ENCODE assay signal across 11 cellular contexts in the genomic region with DNA sequence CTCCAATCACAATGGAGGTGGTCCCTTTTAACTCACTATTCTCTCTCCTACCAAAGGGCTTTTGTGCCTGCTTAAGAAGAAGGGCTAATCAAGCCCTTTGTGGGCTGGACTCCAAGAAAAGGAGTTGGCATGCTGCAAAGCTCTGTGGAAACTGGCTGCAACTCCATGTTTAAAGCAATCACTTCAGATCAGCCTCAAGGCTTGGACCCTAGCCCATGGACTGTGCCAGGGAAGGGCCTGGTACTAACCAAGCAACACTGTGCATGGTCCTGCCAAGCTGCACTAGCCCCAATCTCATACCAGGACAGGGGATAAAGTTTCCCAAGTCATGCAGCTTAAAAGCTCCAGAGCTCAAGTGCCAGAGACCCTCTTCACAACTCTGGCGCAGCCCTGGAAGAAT.
DNase-seq lines count a peak whose midpoint lies in the region; ATAC-seq and TF ChIP-seq lines count a peak whose summit lies in the region.
"Had no signal": no experiment of that assay in that cellular context is flagged by ENCODE, and none has a peak within 500 bp of the region (broad histone marks: within the 10 kb centered on the region; RNA-seq: fewer than 3 reads in every experiment).

No MANE protein-coding gene starts in this region.

- H3K36me3 ChIP-seq in SK-N-SH (replicated peaks in 1 of 2; ENCODE audit: control insufficient read depth in 1 of 2, insufficient read depth in 2 of 2, low read length in 1 of 2) (no peaks in the 10 kb centered on the region), thyroid gland (peaks cover 0 to 4% of the 10 kb centered on the region in 2 donors)

- TF ChIP-seq POLR2A in thyroid gland (IDR thresholded peaks at IDR 0.05): no peak

- H4K20me1 ChIP-seq in SK-N-SH (ENCODE audit: insufficient read depth): no peaks in the 10 kb centered on the region

- peak; percentile 35; the same call in 1 of the 3 replicates for ATAC-seq in SK-N-SH treated with all-trans-retinoic acid at 6 μM for 48 hours

- H3K27ac ChIP-seq in SK-N-SH (ENCODE audit: low read depth in 2 of 2, low read length in 1 of 2) (peak overlapping the region in 1 of 2 experiments; percentile 60; a peak in 2 of 4 replicates), thyroid gland (peak overlapping the region; percentile 1 to 55 (median 11))
- H3K27ac ChIP-seq: testis had no signal

- H3K4me3 Mint-ChIP-seq in type B pancreatic cell: no peak overlapping the region

- POLR2A ChIA-PET in SK-N-SH (lab: Yijun Ruan, JAX): no interaction called here

- H3K4me1 ChIP-seq in SK-N-SH (ENCODE audit: control insufficient read depth in 1 of 2, insufficient read depth in 2 of 2, low read depth in 1 of 2, low read length in 1 of 2) (peaks cover 0 to 13% of the 10 kb centered on the region in 2 experiments; a peak in 2 of 4 replicates), thyroid gland (peaks cover 14 to 22% of the 10 kb centered on the region in 2 donors)
- H3K4me1 ChIP-seq: testis had no signal

- CTCF ChIA-PET in SK-N-SH (lab: Yijun Ruan, JAX): interaction anchor here (0.6 to 2.2 kb wide), 5 partner anchors 85 to 295 kb away, joined by 3 to 7 read pairs (median 3); no protein-coding TSS in a partner anchor

- TF ChIP-seq CTCF in SK-N-SH (IDR thresholded peaks at IDR 0.05) (no peak), thyroid gland (IDR thresholded peaks at IDR 0.05) (no peak), type B pancreatic cell (conservative IDR thresholded peaks at IDR 0.05) (no peak)

- H3K9me2 ChIP-seq in SK-N-SH: no peaks in the 10 kb centered on the region

- H3K27ac Mint-ChIP-seq in type B pancreatic cell: no peak overlapping the region

- 88% methylated on average over 1 of the region's 1 CpG for whole genome bisulfite sequencing in SK-N-SH (ENCODE audit: low lambda C conversion rate)
- 20 to 40% methylated on average over 1 of the region's 1 CpG for WGBS in thyroid gland, 2 donors

- no peak for TF ChIP-seq RAD21 in SK-N-SH (IDR thresholded peaks at IDR 0.05; ENCODE audit: low read length)

- no peak overlapping the region for H3K9ac ChIP-seq in SK-N-SH

- DNase-seq in SK-N-SH: no peak
- peak; percentile 79 for DNase-seq in cerebellum (ENCODE audit: low spot score)
- peak; percentile 87 for DNase-seq in medulla oblongata (ENCODE audit: extremely low spot score)
- DNase-seq in thyroid gland: peak; percentile 92 to 94
- no peak for DNase-seq in CD1c-positive myeloid dendritic cell (ENCODE audit: extremely low spot score)
- no peak for DNase-seq in type B pancreatic cell (ENCODE audit: extremely low spot score, unreplicated experiment)
- no peak for DNase-seq in NCI-H146 (lab: John Stamatoyannopoulos, UW)
- DNase-seq: IMR-90; stimulated activated CD4-positive, alpha-beta T cell treated with anti-CD3 and anti-CD28 coated beads, Interleukin-1b, Interleukin-23, amount 100 ng/mL, for 48 hours; testis had no signal

- H3K4me1 Mint-ChIP-seq in type B pancreatic cell (ENCODE audit: unreplicated experiment): no peaks in the 10 kb centered on the region

- H3K27me3 ChIP-seq in SK-N-SH (ENCODE audit: insufficient read depth): no peaks in the 10 kb centered on the region
- H3K27me3 ChIP-seq in thyroid gland: no peaks in the 10 kb centered on the region
- H3K27me3 ChIP-seq: testis had no signal

- intact Hi-C loops in thyroid gland (cut with DNase I): no loop called here

- no peak overlapping the region for H2AFZ ChIP-seq in SK-N-SH (ENCODE audit: low read depth)

- no peaks in the 10 kb centered on the region for H3K9me3 Mint-ChIP-seq in type B pancreatic cell

- H3K4me3 ChIP-seq in SK-N-SH (ENCODE audit: low read depth in 2 of 2, low read length in 1 of 2) (no peak overlapping the region), thyroid gland (replicated peaks in 1 of 3) (no peak overlapping the region)
- H3K4me3 ChIP-seq: testis had no signal

- H3K79me2 ChIP-seq in SK-N-SH (ENCODE audit: insufficient read depth): no peaks in the 10 kb centered on the region

- no peaks in the 10 kb centered on the region for H3F3A ChIP-seq in SK-N-SH (replicated peaks; ENCODE audit: insufficient read depth)

- no peak overlapping the region for H3K4me2 ChIP-seq in SK-N-SH

- no peaks in the 10 kb centered on the region for H3K27me3 Mint-ChIP-seq in type B pancreatic cell

- H3K9me3 ChIP-seq in SK-N-SH (no peaks in the 10 kb centered on the region), thyroid gland (no peaks in the 10 kb centered on the region)
- H3K9me3 ChIP-seq: testis had no signal

- no peaks in the 10 kb centered on the region for H3K36me3 Mint-ChIP-seq in type B pancreatic cell

- TF ChIP-seq EP300 in SK-N-SH (IDR thresholded peaks at IDR 0.05; ENCODE audit: borderline replicate concordance in 1 of 2, low read depth in 1 of 2, low read length in 1 of 2): peak in 1 of 2 experiments; percentile 15; a peak in 1 of 4 replicates

TF ChIP-seq in SK-N-SH treated with all-trans-retinoic acid at 6 μM for 48 hours, 23 proteins besides CTCF, POLR2A, EP300 and RAD21 (continues in another document):
- TF ChIP-seq, protein P1, sequence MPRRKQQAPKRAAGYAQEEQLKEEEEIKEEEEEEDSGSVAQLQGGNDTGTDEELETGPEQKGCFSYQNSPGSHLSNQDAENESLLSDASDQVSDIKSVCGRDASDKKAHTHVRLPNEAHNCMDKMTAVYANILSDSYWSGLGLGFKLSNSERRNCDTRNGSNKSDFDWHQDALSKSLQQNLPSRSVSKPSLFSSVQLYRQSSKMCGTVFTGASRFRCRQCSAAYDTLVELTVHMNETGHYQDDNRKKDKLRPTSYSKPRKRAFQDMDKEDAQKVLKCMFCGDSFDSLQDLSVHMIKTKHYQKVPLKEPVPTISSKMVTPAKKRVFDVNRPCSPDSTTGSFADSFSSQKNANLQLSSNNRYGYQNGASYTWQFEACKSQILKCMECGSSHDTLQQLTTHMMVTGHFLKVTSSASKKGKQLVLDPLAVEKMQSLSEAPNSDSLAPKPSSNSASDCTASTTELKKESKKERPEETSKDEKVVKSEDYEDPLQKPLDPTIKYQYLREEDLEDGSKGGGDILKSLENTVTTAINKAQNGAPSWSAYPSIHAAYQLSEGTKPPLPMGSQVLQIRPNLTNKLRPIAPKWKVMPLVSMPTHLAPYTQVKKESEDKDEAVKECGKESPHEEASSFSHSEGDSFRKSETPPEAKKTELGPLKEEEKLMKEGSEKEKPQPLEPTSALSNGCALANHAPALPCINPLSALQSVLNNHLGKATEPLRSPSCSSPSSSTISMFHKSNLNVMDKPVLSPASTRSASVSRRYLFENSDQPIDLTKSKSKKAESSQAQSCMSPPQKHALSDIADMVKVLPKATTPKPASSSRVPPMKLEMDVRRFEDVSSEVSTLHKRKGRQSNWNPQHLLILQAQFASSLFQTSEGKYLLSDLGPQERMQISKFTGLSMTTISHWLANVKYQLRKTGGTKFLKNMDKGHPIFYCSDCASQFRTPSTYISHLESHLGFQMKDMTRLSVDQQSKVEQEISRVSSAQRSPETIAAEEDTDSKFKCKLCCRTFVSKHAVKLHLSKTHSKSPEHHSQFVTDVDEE (CRISPR knock-in tag; IDR thresholded peaks at IDR 0.05): no peak
- no peak for TF ChIP-seq GLIS3 (CRISPR knock-in tag; IDR thresholded peaks at IDR 0.05)
- TF ChIP-seq, protein P2, sequence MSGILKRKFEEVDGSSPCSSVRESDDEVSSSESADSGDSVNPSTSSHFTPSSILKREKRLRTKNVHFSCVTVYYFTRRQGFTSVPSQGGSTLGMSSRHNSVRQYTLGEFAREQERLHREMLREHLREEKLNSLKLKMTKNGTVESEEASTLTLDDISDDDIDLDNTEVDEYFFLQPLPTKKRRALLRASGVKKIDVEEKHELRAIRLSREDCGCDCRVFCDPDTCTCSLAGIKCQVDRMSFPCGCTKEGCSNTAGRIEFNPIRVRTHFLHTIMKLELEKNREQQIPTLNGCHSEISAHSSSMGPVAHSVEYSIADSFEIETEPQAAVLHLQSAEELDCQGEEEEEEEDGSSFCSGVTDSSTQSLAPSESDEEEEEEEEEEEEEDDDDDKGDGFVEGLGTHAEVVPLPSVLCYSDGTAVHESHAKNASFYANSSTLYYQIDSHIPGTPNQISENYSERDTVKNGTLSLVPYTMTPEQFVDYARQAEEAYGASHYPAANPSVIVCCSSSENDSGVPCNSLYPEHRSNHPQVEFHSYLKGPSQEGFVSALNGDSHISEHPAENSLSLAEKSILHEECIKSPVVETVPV (CRISPR knock-in tag; IDR thresholded peaks at IDR 0.05): no peak

TF ChIP-seq in SK-N-SH, 30 proteins besides CTCF, POLR2A, EP300 and RAD21 (continues in another document):
- TF ChIP-seq, protein P3, sequence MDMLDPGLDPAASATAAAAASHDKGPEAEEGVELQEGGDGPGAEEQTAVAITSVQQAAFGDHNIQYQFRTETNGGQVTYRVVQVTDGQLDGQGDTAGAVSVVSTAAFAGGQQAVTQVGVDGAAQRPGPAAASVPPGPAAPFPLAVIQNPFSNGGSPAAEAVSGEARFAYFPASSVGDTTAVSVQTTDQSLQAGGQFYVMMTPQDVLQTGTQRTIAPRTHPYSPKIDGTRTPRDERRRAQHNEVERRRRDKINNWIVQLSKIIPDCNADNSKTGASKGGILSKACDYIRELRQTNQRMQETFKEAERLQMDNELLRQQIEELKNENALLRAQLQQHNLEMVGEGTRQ (IDR thresholded peaks at IDR 0.05; ENCODE audit: borderline replicate concordance, low read depth, low read length): no peak
- TF ChIP-seq, protein P4, sequence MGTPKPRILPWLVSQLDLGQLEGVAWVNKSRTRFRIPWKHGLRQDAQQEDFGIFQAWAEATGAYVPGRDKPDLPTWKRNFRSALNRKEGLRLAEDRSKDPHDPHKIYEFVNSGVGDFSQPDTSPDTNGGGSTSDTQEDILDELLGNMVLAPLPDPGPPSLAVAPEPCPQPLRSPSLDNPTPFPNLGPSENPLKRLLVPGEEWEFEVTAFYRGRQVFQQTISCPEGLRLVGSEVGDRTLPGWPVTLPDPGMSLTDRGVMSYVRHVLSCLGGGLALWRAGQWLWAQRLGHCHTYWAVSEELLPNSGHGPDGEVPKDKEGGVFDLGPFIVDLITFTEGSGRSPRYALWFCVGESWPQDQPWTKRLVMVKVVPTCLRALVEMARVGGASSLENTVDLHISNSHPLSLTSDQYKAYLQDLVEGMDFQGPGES (IDR thresholded peaks at IDR 0.05; ENCODE audit: low read depth, low read length): no peak
- TF ChIP-seq MXI1 (IDR thresholded peaks at IDR 0.05; ENCODE audit: low read depth, low read length) (no peak), RCOR1 (IDR thresholded peaks at IDR 0.05; ENCODE audit: low read length) (no peak), TCF12 (IDR thresholded peaks at IDR 0.05) (no peak)

Comparison
In these comparisons a context has a peak if more than half of its experiments do, and no peak if none do; other contexts are left out.
1. DNase-seq: peak in cerebellum (single experiment), medulla oblongata (single experiment) and thyroid gland (2 of 2); none in SK-N-SH (single experiment), CD1c-positive myeloid dendritic cell (single experiment), type B pancreatic cell (single experiment) and NCI-H146 (single experiment).